9 cellular contexts compared by ENCODE assay signal in the genomic region with DNA sequence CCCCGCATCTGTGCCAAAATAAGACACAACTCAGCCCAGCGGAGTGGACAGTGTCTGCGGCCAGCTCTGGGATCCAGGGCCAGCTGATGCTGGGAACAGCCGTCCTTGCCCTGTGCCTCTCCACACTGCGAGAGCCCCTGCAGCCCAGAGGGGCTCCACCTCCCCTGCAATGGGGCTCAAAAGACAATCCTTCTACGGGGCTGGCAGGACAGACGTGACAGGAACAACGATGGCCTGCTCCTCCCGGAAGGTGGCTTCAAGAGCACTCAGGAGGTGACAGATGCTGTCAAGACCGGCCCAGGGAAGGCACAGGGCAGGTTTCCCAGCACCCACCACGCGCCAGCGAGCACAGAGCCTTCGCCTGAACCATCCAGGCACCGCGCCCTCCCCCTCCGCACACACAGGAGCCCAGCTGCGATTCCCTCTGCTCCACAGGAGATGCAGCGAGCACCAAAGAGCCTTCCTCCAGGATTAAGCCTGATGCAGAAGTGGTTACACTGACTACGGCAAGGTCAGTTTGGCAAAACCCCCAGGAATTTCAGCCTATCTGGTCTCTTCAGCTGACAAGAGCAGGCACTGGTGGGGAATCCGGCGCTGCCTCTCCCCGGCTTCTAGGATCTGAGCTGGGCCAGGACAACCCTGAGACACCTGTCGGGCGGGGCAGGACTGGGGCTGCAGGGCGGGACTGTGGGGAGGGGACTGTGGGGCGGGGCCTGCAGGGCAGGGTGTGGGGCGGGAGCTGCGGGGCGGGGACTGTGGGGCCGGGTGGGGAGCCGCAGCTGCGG.
DNase-seq lines count a peak whose midpoint lies in the region; ATAC-seq, FAIRE-seq and TF ChIP-seq lines count a peak whose summit lies in the region.
"Had no signal": no experiment of that assay in that cellular context is flagged by ENCODE, and none has a peak within 500 bp of the region (broad histone marks: within the 10 kb centered on the region; RNA-seq: fewer than 3 reads in every experiment).

No MANE protein-coding gene starts in this region.

- no peak overlapping the region for H3K4me3 ChIP-seq in right lobe of liver

- POLR2A ChIA-PET in MCF 10A (lab: Yijun Ruan, JAX), result interaction anchor here (0.5 to 3.0 kb wide), 12 partner anchors 9 to 187 kb away, joined by 3 to 12 read pairs (median 4); partner anchors contain the start of gene SPG7

- H3K27ac Mint-ChIP-seq in Calu3 (ENCODE audit: unreplicated experiment), result peak overlapping the region; percentile 68
- peak overlapping the region; percentile 85 for H3K27ac Mint-ChIP-seq in MCF 10A (ENCODE audit: low read depth, unreplicated experiment)

- H3K27me3 ChIP-seq in right lobe of liver, result no peaks in the 10 kb centered on the region

- no peaks in the 10 kb centered on the region for H3K36me3 ChIP-seq in right lobe of liver

- WGBS in right lobe of liver (ENCODE audit: insufficient coverage, low coverage, low lambda C conversion rate, missing lambda C conversion rate), result 75% methylated on average over 8 of the region's 33 CpGs

- H3K9me3 ChIP-seq in right lobe of liver, result no peaks in the 10 kb centered on the region

- FAIRE-seq in urothelium cell line (lab: Jason Lieb, UNC) (no peak), D721Med (lab: Jason Lieb, UNC) (no peak)
- FAIRE-seq: endometrium had no signal

- H3K4me1 Mint-ChIP-seq in Calu3 (ENCODE audit: low read depth, unreplicated experiment) (peaks cover 98% of the 10 kb centered on the region), MCF 10A (ENCODE audit: insufficient read depth, unreplicated experiment) (peaks cover 75% of the 10 kb centered on the region)

- no peaks in the 10 kb centered on the region for H3K9me3 Mint-ChIP-seq in Calu3 (ENCODE audit: low read depth, unreplicated experiment)
- H3K9me3 Mint-ChIP-seq in MCF 10A (ENCODE audit: unreplicated experiment), result no peaks in the 10 kb centered on the region

- ATAC-seq in right lobe of liver (peak; percentile 2 to 51 (median 24)), GM21529 (IDR thresholded peaks at IDR 0.05; ENCODE audit: unreplicated experiment) (no peak)

- CTCF ChIA-PET in Calu3 (lab: Charles Lee), result interaction anchor here (0.8 kb wide), 1 partner anchor 10 kb away, joined by 3 read pairs; no protein-coding TSS in a partner anchor
- CTCF ChIA-PET in MCF 10A (lab: Yijun Ruan, JAX), result interaction anchor here (0.6 kb wide), 1 partner anchor 81 kb away, joined by 3 read pairs; no protein-coding TSS in a partner anchor

- intact Hi-C loops in Calu3 (cut with micrococcal nuclease; ENCODE audit: unreplicated experiment), result no loop called here
- intact Hi-C loops in MCF 10A (cut with micrococcal nuclease), result no loop called here
- intact Hi-C loops in right lobe of liver (cut with DNase I), result no loop called here

- H3K4me3 Mint-ChIP-seq in Calu3 (ENCODE audit: low read depth, unreplicated experiment) (peak overlapping the region; percentile 74), MCF 10A (ENCODE audit: unreplicated experiment) (peak overlapping the region; percentile 62)

- TF ChIP-seq CTCF in Calu3 (IDR thresholded peaks at IDR 0.05; ENCODE audit: unreplicated experiment) (no peak), MCF 10A (IDR thresholded peaks at IDR 0.05; ENCODE audit: unreplicated experiment) (no peak), right lobe of liver (IDR thresholded peaks at IDR 0.05) (no peak), D721Med (IDR thresholded peaks at IDR 0.05; ENCODE audit: insufficient read depth, missing control alignments) (no peak)

- TF ChIP-seq POLR2A in right lobe of liver (IDR thresholded peaks at IDR 0.05), result no peak

- BruUV-seq in Calu3 (replicated peaks; lab: Mats Ljungman, UMichigan) (TSS peak; percentile 31), MCF 10A (replicated peaks; lab: Mats Ljungman, UMichigan) (no TSS peak)

- DNase-seq in Calu3 (peak; percentile 68), NCI-H187 treated with DMSO at 0.1 percent for 48 hours (lab: John Stamatoyannopoulos, UW) (peak; percentile 19), MCF 10A (ENCODE audit: unreplicated experiment) (peak; percentile 52), right lobe of liver (peak in 1 of 3 donors; percentile 54), urothelium cell line (ENCODE audit: low spot score) (peak; percentile 25), D721Med (ENCODE audit: insufficient read length, low spot score) (no peak)
- no peak for DNase-seq in activated CD4-positive, alpha-beta T cell treated with anti-CD3 and anti-CD28 coated beads, Interleukin-2, amount 50 U/mL, for 1 hour

- H3K36me3 Mint-ChIP-seq in Calu3 (ENCODE audit: insufficient read depth, unreplicated experiment), result peaks cover 81% of the 10 kb centered on the region
- peaks cover 54% of the 10 kb centered on the region for H3K36me3 Mint-ChIP-seq in MCF 10A (ENCODE audit: insufficient read depth, unreplicated experiment)

- H3K4me1 ChIP-seq in right lobe of liver, result peaks cover 0 to 35% (median 14%) of the 10 kb centered on the region in 4 donors

- peak overlapping the region; percentile 10 to 67 (median 29) for H3K27ac ChIP-seq in right lobe of liver

- no peaks in the 10 kb centered on the region for H3K27me3 Mint-ChIP-seq in Calu3 (ENCODE audit: unreplicated experiment)
- H3K27me3 Mint-ChIP-seq in MCF 10A (ENCODE audit: insufficient read depth, unreplicated experiment), result no peaks in the 10 kb centered on the region

Comparison
In these comparisons a context has a peak if more than half of its experiments do, and no peak if none do; other contexts are left out.
1. DNase-seq: peak in Calu3 (single experiment), NCI-H187 treated with DMSO at 0.1 percent for 48 hours (single experiment), MCF 10A (single experiment) and urothelium cell line (single experiment); none in activated CD4-positive, alpha-beta T cell treated with anti-CD3 and anti-CD28 coated beads, Interleukin-2, amount 50 U/mL, for 1 hour (single experiment) and D721Med (single experiment).